Comparison of ENCODE assay signal across 11 cellular contexts in genomic region chr16:56912746-56913703, GRCh38. TPM values are rescaled to one million over a fixed set of nuclear protein-coding genes. Genes with fewer than 3 reads are reported as not detected.
A peak's percentile ranks its signal among the peaks of the same experiment; 100 is the strongest.
DNase-seq lines count a peak whose midpoint lies in the region; ATAC-seq and TF ChIP-seq lines count a peak whose summit lies in the region.
"Had no signal": no experiment of that assay in that cellular context is flagged by ENCODE, and none has a peak within 500 bp of the region (broad histone marks: within the 10 kb centered on the region; RNA-seq: fewer than 3 reads in every experiment).

No MANE protein-coding gene starts in this region.

- DNase-seq in BJ (ENCODE audit: low read depth) (peak; percentile 87), MG63 (peak; percentile 51), T1000 (lab: John Stamatoyannopoulos, UW) (no peak), suprapubic skin (ENCODE audit: low spot score in 2 of 2) (no peak)
- DNase-seq in activated CD4-positive, alpha-beta memory T cell treated with anti-CD3 and anti-CD28 coated beads for 36 hours = no peak
- DNase-seq: CD8-positive, alpha-beta T cell; NCI-H2171 treated with DMSO at 0.1 percent for 48 hours had no signal

- peaks cover 32 to 47% of the 10 kb centered on the region in 2 experiments for H3K4me1 ChIP-seq in neutrophil (ENCODE audit: control insufficient read depth in 1 of 2, insufficient read depth in 1 of 2, low read depth in 1 of 2, low read length in 1 of 2)
- peaks cover 48% of the 10 kb centered on the region for H3K4me1 ChIP-seq in suprapubic skin

- peak overlapping the region; percentile 42 for H3K4me3 Mint-ChIP-seq in dendritic cell treated with granulocyte-macrophage colony-stimulating factor and Interleukin-4, amounts not matched to agents 40 ng/mL and 50 ng/mL, for 4 days
- no peak overlapping the region for H3K4me3 Mint-ChIP-seq in activated CD4-positive, alpha-beta memory T cell treated with anti-CD3 and anti-CD28 coated beads for 36 hours
- H3K4me3 Mint-ChIP-seq: CD8-positive, alpha-beta T cell had no signal

- H3K4me3 ChIP-seq in BJ (ENCODE audit: low read depth, low read length) = no peak overlapping the region
- H3K4me3 ChIP-seq in MG63 = no peak overlapping the region
- no peak overlapping the region for H3K4me3 ChIP-seq in neutrophil (ENCODE audit: low read depth in 1 of 2, low read length in 1 of 2)
- no peak overlapping the region for H3K4me3 ChIP-seq in suprapubic skin

- peaks cover 68% of the 10 kb centered on the region for H3K4me1 Mint-ChIP-seq in dendritic cell treated with granulocyte-macrophage colony-stimulating factor and Interleukin-4, amounts not matched to agents 40 ng/mL and 50 ng/mL, for 4 days (ENCODE audit: low read depth)
- H3K4me1 Mint-ChIP-seq in activated CD4-positive, alpha-beta memory T cell treated with anti-CD3 and anti-CD28 coated beads for 36 hours (ENCODE audit: low read depth) = peaks cover 41% of the 10 kb centered on the region

- H3K9me3 ChIP-seq in MG63 (no peaks in the 10 kb centered on the region), neutrophil (no peaks in the 10 kb centered on the region), suprapubic skin (no peaks in the 10 kb centered on the region)

- peaks cover 29% of the 10 kb centered on the region for H3K27me3 Mint-ChIP-seq in dendritic cell treated with granulocyte-macrophage colony-stimulating factor and Interleukin-4, amounts not matched to agents 40 ng/mL and 50 ng/mL, for 4 days
- no peaks in the 10 kb centered on the region for H3K27me3 Mint-ChIP-seq in activated CD4-positive, alpha-beta memory T cell treated with anti-CD3 and anti-CD28 coated beads for 36 hours

- H3K36me3 ChIP-seq in BJ (ENCODE audit: control insufficient read depth, insufficient read depth, low read length) (no peaks in the 10 kb centered on the region), MG63 (no peaks in the 10 kb centered on the region), neutrophil (no peaks in the 10 kb centered on the region), suprapubic skin (no peaks in the 10 kb centered on the region)

- 83% methylated on average over 17 of the region's 18 CpGs for WGBS in suprapubic skin

- no peaks in the 10 kb centered on the region for H3K36me3 Mint-ChIP-seq in dendritic cell treated with granulocyte-macrophage colony-stimulating factor and Interleukin-4, amounts not matched to agents 40 ng/mL and 50 ng/mL, for 4 days (ENCODE audit: low read depth)
- no peaks in the 10 kb centered on the region for H3K36me3 Mint-ChIP-seq in activated CD4-positive, alpha-beta memory T cell treated with anti-CD3 and anti-CD28 coated beads for 36 hours
- H3K36me3 Mint-ChIP-seq: CD8-positive, alpha-beta T cell had no signal

- TF ChIP-seq EP300 in suprapubic skin (IDR thresholded peaks at IDR 0.05) = no peak

- H3K27ac Mint-ChIP-seq in dendritic cell treated with granulocyte-macrophage colony-stimulating factor and Interleukin-4, amounts not matched to agents 40 ng/mL and 50 ng/mL, for 4 days = peak overlapping the region; percentile 84
- H3K27ac Mint-ChIP-seq in activated CD4-positive, alpha-beta memory T cell treated with anti-CD3 and anti-CD28 coated beads for 36 hours = no peak overlapping the region
- H3K27ac Mint-ChIP-seq: CD8-positive, alpha-beta T cell had no signal

- H3K9me3 Mint-ChIP-seq in dendritic cell treated with granulocyte-macrophage colony-stimulating factor and Interleukin-4, amounts not matched to agents 40 ng/mL and 50 ng/mL, for 4 days = no peaks in the 10 kb centered on the region
- H3K9me3 Mint-ChIP-seq in activated CD4-positive, alpha-beta memory T cell treated with anti-CD3 and anti-CD28 coated beads for 36 hours = no peaks in the 10 kb centered on the region
- H3K9me3 Mint-ChIP-seq: CD8-positive, alpha-beta T cell had no signal

- H3K27me3 ChIP-seq in BJ (ENCODE audit: control insufficient read depth, insufficient read depth, low read length) = no peaks in the 10 kb centered on the region
- H3K27me3 ChIP-seq in MG63 = peaks cover 1% of the 10 kb centered on the region; the same call in 1 of the 2 replicates
- peaks cover 8% of the 10 kb centered on the region for H3K27me3 ChIP-seq in neutrophil
- no peaks in the 10 kb centered on the region for H3K27me3 ChIP-seq in suprapubic skin

- ATAC-seq in GM18502 (IDR thresholded peaks at IDR 0.05; ENCODE audit: poor library complexity, unreplicated experiment) = no peak
- ATAC-seq: CD8-positive, alpha-beta T cell had no signal

- TF ChIP-seq CTCF in BJ (IDR thresholded peaks at IDR 0.05; ENCODE audit: insufficient read depth, low read depth, low read length) (no peak), neutrophil (IDR thresholded peaks at IDR 0.05) (no peak), suprapubic skin (IDR thresholded peaks at IDR 0.05) (no peak)

- POLR2A ChIA-PET in BJ (lab: Charles Lee) = interaction anchor here (0.6 to 1.2 kb wide), 2 partner anchors 18 to 20 kb away, joined by 4 to 6 read pairs; no protein-coding TSS in a partner anchor
- POLR2A ChIA-PET in activated CD4-positive, alpha-beta memory T cell treated with anti-CD3 and anti-CD28 coated beads for 36 hours (lab: Charles Lee) = interaction anchor here (4.2 kb wide), 1 partner anchor 19 kb away, joined by 27 read pairs; the partner anchor contains the start of gene HERPUD1

- no peak for TF ChIP-seq POLR2A in suprapubic skin (IDR thresholded peaks at IDR 0.05)

- intact Hi-C loops in dendritic cell treated with granulocyte-macrophage colony-stimulating factor and Interleukin-4, amounts not matched to agents 40 ng/mL and 50 ng/mL, for 4 days (cut with micrococcal nuclease) = loop anchor here (5.0 kb wide), 1 partner anchor 41 kb away; no protein-coding TSS in a partner anchor
- intact Hi-C loops in activated CD4-positive, alpha-beta memory T cell treated with anti-CD3 and anti-CD28 coated beads for 36 hours (cut with micrococcal nuclease) = no loop called here

- H3K27ac ChIP-seq in neutrophil = peak overlapping the region; percentile 84
- no peak overlapping the region for H3K27ac ChIP-seq in suprapubic skin

- CTCF ChIA-PET in BJ (lab: Yijun Ruan, JAX) = no interaction called here
- CTCF ChIA-PET in activated CD4-positive, alpha-beta memory T cell treated with anti-CD3 and anti-CD28 coated beads for 36 hours (lab: Charles Lee) = interaction anchor here (1.3 kb wide), 1 partner anchor 51 kb away, joined by 4 read pairs; no protein-coding TSS in a partner anchor

RNA-seq across cellular contexts. Expression of gene HERPUD1, which starts 18.9 kb away (rescaled TPM):
- 306 and 363 TPM in 2 replicates for polyA plus RNA-seq in BJ (2011; rRNA removed)
- polyA minus RNA-seq in BJ (2011; rRNA and poly(A)+ RNA removed) = 217 and 356 TPM in 2 replicates
- 226 and 252 TPM in 2 replicates for total RNA-seq in MG63 (2014; rRNA removed; shearing (Covaris generic); ENCODE audit: low replicate concordance)
- 100 to 1,000 TPM; 159 TPM for total RNA-seq in activated CD4-positive, alpha-beta memory T cell treated with anti-CD3 and anti-CD28 coated beads for 36 hours
- total RNA-seq in suprapubic skin = 100 to 1,000 TPM; 146 to 246 (median 160) TPM

RNA-seq across cellular contexts. Expression of gene SLC12A3, which starts 48.0 kb away (rescaled TPM):
- polyA plus RNA-seq in BJ (2011; rRNA removed) = not detected in 2 replicates
- polyA minus RNA-seq in BJ (2011; rRNA and poly(A)+ RNA removed) = not detected in 2 replicates
- not detected in 2 replicates for total RNA-seq in MG63 (2014; rRNA removed; shearing (Covaris generic); ENCODE audit: low replicate concordance)
- not detected for total RNA-seq in activated CD4-positive, alpha-beta memory T cell treated with anti-CD3 and anti-CD28 coated beads for 36 hours
- under 1 TPM in 1 of 4 donors, not detected in 3; 0.13 TPM for total RNA-seq in suprapubic skin
- total RNA-seq: CD8-positive, alpha-beta T cell; T-helper 1 cell treated with Interleukin-12 subunit alpha and Interleukin-12 subunit beta and Interleukin-4 antibody, amounts not matched to agents 30 ng/mL and 1 ng/mL, for 36 hours had no signal

RNA-seq across cellular contexts. Expression of gene CETP, which starts 48.7 kb away (rescaled TPM):
- 0.04 and 0.07 TPM in 2 replicates for polyA plus RNA-seq in BJ (2011; rRNA removed)
- polyA minus RNA-seq in BJ (2011; rRNA and poly(A)+ RNA removed) = not detected in 2 replicates
- total RNA-seq in MG63 (2014; rRNA removed; shearing (Covaris generic); ENCODE audit: low replicate concordance) = not detected in 2 replicates
- total RNA-seq in activated CD4-positive, alpha-beta memory T cell treated with anti-CD3 and anti-CD28 coated beads for 36 hours = not detected
- total RNA-seq in suprapubic skin = 1 to 10 TPM in 1 of 4 donors, under 1 TPM in 1, not detected in 2; 0.72 to 1.7 TPM
- total RNA-seq: T-helper 1 cell treated with Interleukin-12 subunit alpha and Interleukin-12 subunit beta and Interleukin-4 antibody, amounts not matched to agents 30 ng/mL and 1 ng/mL, for 36 hours had no signal

Comparison
In these comparisons a context has a peak if more than half of its experiments do, and no peak if none do; other contexts are left out.
1. DNase-seq: peak in BJ (single experiment) and MG63 (single experiment); none in activated CD4-positive, alpha-beta memory T cell treated with anti-CD3 and anti-CD28 coated beads for 36 hours (single experiment), T1000 (single experiment) and suprapubic skin (0 of 2).